9 cellular contexts compared by ENCODE assay signal in genomic region chr14:99234982-99235491, GRCh38. TPM values are rescaled to one million over a fixed set of nuclear protein-coding genes. Genes with fewer than 3 reads are reported as not detected.
DNase-seq lines count a peak whose midpoint lies in the region; FAIRE-seq and TF ChIP-seq lines count a peak whose summit lies in the region.
"Had no signal": no experiment of that assay in that cellular context is flagged by ENCODE, and none has a peak within 500 bp of the region (broad histone marks: within the 10 kb centered on the region; RNA-seq: fewer than 3 reads in every experiment).

No MANE protein-coding gene starts in this region.

- peak; percentile 87 for DNase-seq in A673 (ENCODE audit: low spot score)
- peak; percentile 87 for DNase-seq in activated CD4-positive, alpha-beta T cell treated with anti-CD3 and anti-CD28 coated beads for 48 hours
- DNase-seq in astrocyte (ENCODE audit: low read depth), result peak; percentile 28
- peak; percentile 57 for DNase-seq in neuronal stem cell (ENCODE audit: low spot score)
- DNase-seq in NCI-H446 treated with DMSO at 0.1 percent for 48 hours (lab: John Stamatoyannopoulos, UW), result no peak
- DNase-seq in vagina (ENCODE audit: extremely low spot score in 2 of 2), result no peak
- DNase-seq in DMS53 treated with DMSO at 0.1 percent for 48 hours (lab: John Stamatoyannopoulos, UW; ENCODE audit: unreplicated experiment), result no peak
- DNase-seq in cerebellar nuclear complex (lab: John Stamatoyannopoulos, UW), result no peak

- TF ChIP-seq POLR2A in vagina (IDR thresholded peaks at IDR 0.05), result no peak

- no peak overlapping the region for H3K9ac ChIP-seq in astrocyte (ENCODE audit: low read length)
- H3K9ac ChIP-seq in neuronal stem cell (ENCODE audit: low read depth, low read length, poor library complexity), result no peak overlapping the region

- H3K23ac ChIP-seq in neuronal stem cell (ENCODE audit: low read depth, low read length, poor library complexity), result no peak overlapping the region

- H3K27ac Mint-ChIP-seq in astrocyte (ENCODE audit: unreplicated experiment), result peak overlapping the region; percentile 53

- H2BK12ac ChIP-seq in neuronal stem cell (ENCODE audit: low read length), result no peak overlapping the region

- H3K4me1 ChIP-seq in A673 (ENCODE audit: insufficient read depth, low read length, poor library complexity, severe bottlenecking), result peaks cover 89% of the 10 kb centered on the region
- no peaks in the 10 kb centered on the region for H3K4me1 ChIP-seq in astrocyte (ENCODE audit: insufficient read depth, low read length)
- H3K4me1 ChIP-seq in neuronal stem cell (ENCODE audit: control insufficient read depth in 2 of 2, insufficient read depth in 1 of 2, low read depth in 1 of 2, low read length in 2 of 2), result peaks cover 0 to 14% of the 10 kb centered on the region in 2 donors
- H3K4me1 ChIP-seq in vagina, result peaks cover 56% of the 10 kb centered on the region

- peak overlapping the region; percentile 70 for H3K27ac ChIP-seq in A673 (ENCODE audit: low read depth, low read length, poor library complexity, severe bottlenecking)
- H3K27ac ChIP-seq in astrocyte (ENCODE audit: low read depth, low read length), result no peak overlapping the region
- H3K27ac ChIP-seq in neuronal stem cell (replicated peaks; ENCODE audit: low read length), result peak overlapping the region; percentile 42
- no peak overlapping the region for H3K27ac ChIP-seq in vagina

- no peak overlapping the region for H3K4ac ChIP-seq in neuronal stem cell (ENCODE audit: low read length)

- H3K4me3 ChIP-seq in A673 (ENCODE audit: low read depth, low read length, poor library complexity, severe bottlenecking), result peak overlapping the region; percentile 34
- H3K4me3 ChIP-seq in astrocyte (ENCODE audit: insufficient read depth, low read depth, low read length), result peak overlapping the region; percentile 33
- peak overlapping the region in 1 of 2 donors; percentile 50 for H3K4me3 ChIP-seq in neuronal stem cell (ENCODE audit: low read length in 2 of 2)
- H3K4me3 ChIP-seq in vagina, result peak overlapping the region in 1 of 2 donors; percentile 11

- no peaks in the 10 kb centered on the region for H3K27me3 Mint-ChIP-seq in astrocyte (ENCODE audit: low read depth, unreplicated experiment)

- no peak overlapping the region for H3K18ac ChIP-seq in neuronal stem cell (ENCODE audit: low read length)

- intact Hi-C loops in A673 (cut with micrococcal nuclease; ENCODE audit: unreplicated experiment) (no loop called here), vagina (cut with DNase I) (no loop called here)

- peaks cover 22% of the 10 kb centered on the region for H3K9me3 Mint-ChIP-seq in astrocyte (ENCODE audit: unreplicated experiment)

- POLR2A ChIA-PET in A673 (lab: Charles Lee; ENCODE audit: low non-redundant PET), result no interaction called here

- CTCF ChIA-PET in A673 (lab: Charles Lee), result no interaction called here

- no peaks in the 10 kb centered on the region for H3K79me2 ChIP-seq in astrocyte (ENCODE audit: insufficient read depth, low read length)

- no CpG with 5 or more reads among the region's 18 CpGs for WGBS in neuronal stem cell (ENCODE audit: extremely low coverage in 2 of 2, insufficient read length in 2 of 2, insufficient replicate concordance in 1 of 2), 2 donors

- H3K14ac ChIP-seq in neuronal stem cell (ENCODE audit: low read length), result no peak overlapping the region

- H4K20me1 ChIP-seq in astrocyte (ENCODE audit: insufficient read depth, low read length), result no peaks in the 10 kb centered on the region

- H2BK5ac ChIP-seq in neuronal stem cell (ENCODE audit: low read length), result no peak overlapping the region

- no peak overlapping the region for H4K8ac ChIP-seq in neuronal stem cell (ENCODE audit: low read depth, low read length)

- peaks cover 8% of the 10 kb centered on the region for H3K4me1 Mint-ChIP-seq in astrocyte (ENCODE audit: low read depth, unreplicated experiment)

- H3K9me3 ChIP-seq in A673 (ENCODE audit: low read depth, low read length, poor library complexity, severe bottlenecking) (no peaks in the 10 kb centered on the region), astrocyte (ENCODE audit: insufficient read depth, low read depth, low read length) (peaks cover 35% of the 10 kb centered on the region), neuronal stem cell (replicated peaks in 1 of 2; ENCODE audit: control insufficient read depth in 2 of 2, insufficient read depth in 1 of 2, low read depth in 1 of 2, low read length in 2 of 2) (peaks cover 0 to 6% of the 10 kb centered on the region in 2 donors), vagina (no peaks in the 10 kb centered on the region)

- FAIRE-seq in astrocyte (lab: Jason Lieb, UNC), result no peak

- peaks cover 45% of the 10 kb centered on the region for H3K36me3 ChIP-seq in A673 (ENCODE audit: insufficient read depth, low read length, poor library complexity, severe bottlenecking)
- H3K36me3 ChIP-seq in astrocyte (ENCODE audit: insufficient read depth, low read length), result no peaks in the 10 kb centered on the region
- H3K36me3 ChIP-seq in neuronal stem cell (replicated peaks in 1 of 2; ENCODE audit: control insufficient read depth in 2 of 2, insufficient read depth in 2 of 2, low read length in 2 of 2), result no peaks in the 10 kb centered on the region
- no peaks in the 10 kb centered on the region for H3K36me3 ChIP-seq in vagina

- TF ChIP-seq CTCF in A673 (conservative IDR thresholded peaks at IDR 0.05; ENCODE audit: low read depth, low read length) (no peak), astrocyte (IDR thresholded peaks at IDR 0.05; ENCODE audit: insufficient read depth, low read depth, low read length) (no peak), vagina (IDR thresholded peaks at IDR 0.05) (no peak)

- no peak overlapping the region for H2BK120ac ChIP-seq in neuronal stem cell (ENCODE audit: low read depth, low read length)

- H2BK15ac ChIP-seq in neuronal stem cell (ENCODE audit: low read length), result no peak overlapping the region

- H4K91ac ChIP-seq in neuronal stem cell (ENCODE audit: low read depth, low read length, poor library complexity), result no peak overlapping the region

- BruUV-seq in A673 (replicated peaks; lab: Mats Ljungman, UMichigan), result TSS peak; percentile 8

- no peaks in the 10 kb centered on the region for H3K79me1 ChIP-seq in neuronal stem cell (ENCODE audit: low read depth, low read length)

- no peaks in the 10 kb centered on the region for H3K27me3 ChIP-seq in A673 (replicated peaks; ENCODE audit: insufficient read depth, low read depth, low read length, poor library complexity)
- no peaks in the 10 kb centered on the region for H3K27me3 ChIP-seq in astrocyte (ENCODE audit: insufficient read depth, low read length)
- peaks cover 0 to 48% (median 0%) of the 10 kb centered on the region in 3 experiments for H3K27me3 ChIP-seq in neuronal stem cell (ENCODE audit: control insufficient read depth in 3 of 3, insufficient read depth in 3 of 3, low read depth in 1 of 3, low read length in 3 of 3)
- H3K27me3 ChIP-seq in vagina, result no peaks in the 10 kb centered on the region

- H2AFZ ChIP-seq in astrocyte (ENCODE audit: low read depth, low read length) (no peak overlapping the region), neuronal stem cell (ENCODE audit: low read length) (no peak overlapping the region)

- peak overlapping the region; percentile 71 for H3K4me2 ChIP-seq in astrocyte (ENCODE audit: low read length)
- peak overlapping the region; percentile 55 for H3K4me2 ChIP-seq in neuronal stem cell (ENCODE audit: insufficient read depth, low read length, poor library complexity, severe bottlenecking)

- no peak overlapping the region for H2AK5ac ChIP-seq in neuronal stem cell (ENCODE audit: low read depth, low read length)

- peak overlapping the region; percentile 74 for H3K4me3 Mint-ChIP-seq in astrocyte (ENCODE audit: unreplicated experiment)

- peaks cover 12% of the 10 kb centered on the region for H3K36me3 Mint-ChIP-seq in astrocyte (ENCODE audit: low read depth, unreplicated experiment)

RNA-seq across cellular contexts. Expression of gene BCL11B, which starts 37.0 kb away (rescaled TPM):
- total RNA-seq in A673 (2021) (80.6 and 81.3 TPM in 2 replicates), astrocyte (1.1 and 2.0 TPM in 2 replicates), vagina (11.5 TPM)
- polyA plus RNA-seq in neuronal stem cell (2013, experiment 1 of 2), result 0.77 TPM
- polyA plus RNA-seq in neuronal stem cell (2013, experiment 2 of 2), result 0.90 TPM
- polyA plus RNA-seq: AG04450 had no signal

Comparison
In these comparisons a context has a peak if more than half of its experiments do, and no peak if none do; other contexts are left out.
1. DNase-seq: peak in A673 (single experiment), activated CD4-positive, alpha-beta T cell treated with anti-CD3 and anti-CD28 coated beads for 48 hours (single experiment), astrocyte (single experiment) and neuronal stem cell (single experiment); none in NCI-H446 treated with DMSO at 0.1 percent for 48 hours (single experiment), vagina (0 of 2), DMS53 treated with DMSO at 0.1 percent for 48 hours (single experiment) and cerebellar nuclear complex (0 of 2).
2. H3K27ac ChIP-seq: peak in A673 (single experiment) and neuronal stem cell (single experiment); none in astrocyte (single experiment) and vagina (single experiment).